In the genomic region with DNA sequence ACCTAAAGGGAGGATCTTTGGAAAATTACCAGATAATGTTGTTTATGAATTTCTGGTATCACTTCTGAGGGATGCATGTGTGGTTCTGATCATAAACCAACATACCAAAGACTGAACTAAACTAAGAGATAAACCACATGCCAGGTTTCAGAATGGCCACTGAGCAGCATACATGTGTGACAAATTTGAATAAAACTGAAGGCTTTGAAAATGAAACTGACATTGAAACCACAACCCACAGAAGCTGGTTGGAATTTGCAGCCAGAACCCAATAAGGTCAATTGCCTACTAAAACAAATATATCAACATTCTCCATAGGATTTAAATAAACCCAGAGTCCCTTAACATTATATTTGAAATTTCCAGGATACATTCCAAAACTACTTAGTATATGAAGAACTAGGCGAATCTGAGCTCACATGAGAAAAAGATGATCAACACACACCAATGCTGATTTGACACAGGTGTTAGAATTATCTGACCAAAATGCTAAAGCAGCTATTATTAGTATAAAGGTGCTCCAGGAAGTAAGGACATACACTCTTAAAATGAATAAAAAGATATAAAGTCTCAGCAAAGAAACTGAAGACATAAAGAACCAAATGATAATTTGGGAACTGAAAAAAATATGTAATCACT, we compare ENCODE assay signal across 8 cellular contexts.
A peak's percentile ranks its signal among the peaks of the same experiment; 100 is the strongest.
DNase-seq lines count a peak whose midpoint lies in the region; ATAC-seq and TF ChIP-seq lines count a peak whose summit lies in the region.

No MANE protein-coding gene starts in this region.

- no peak overlapping the region for H2AK5ac ChIP-seq in mesenchymal stem cell (ENCODE audit: low read length, severe bottlenecking)

- POLR2A ChIA-PET in naive thymus-derived CD8-positive, alpha-beta T cell (lab: Charles Lee): no interaction called here

- no peak overlapping the region for H4K8ac ChIP-seq in mesenchymal stem cell (ENCODE audit: low read length)

- H3K9me3 ChIP-seq in mesenchymal stem cell (ENCODE audit: control insufficient read depth, low read length) (peaks cover 12% of the 10 kb centered on the region), body of pancreas (peaks cover 0 to 7% (median 0%) of the 10 kb centered on the region in 3 donors), osteoblast (ENCODE audit: low read depth, low read length) (no peaks in the 10 kb centered on the region)

- H3K27me3 ChIP-seq in mesenchymal stem cell (ENCODE audit: control insufficient read depth in 1 of 2, insufficient read depth in 1 of 2, low read length in 2 of 2) (no peaks in the 10 kb centered on the region), body of pancreas (no peaks in the 10 kb centered on the region), osteoblast (ENCODE audit: insufficient read depth, low read length) (no peaks in the 10 kb centered on the region)

- no peak overlapping the region for H2BK5ac ChIP-seq in mesenchymal stem cell (ENCODE audit: low read depth, low read length, poor library complexity, severe bottlenecking)

- H3K4ac ChIP-seq in mesenchymal stem cell (ENCODE audit: low read depth in 1 of 2, low read length in 2 of 2): no peak overlapping the region

- H2BK15ac ChIP-seq in mesenchymal stem cell (ENCODE audit: low read depth, poor library complexity, severe bottlenecking): no peak overlapping the region

- WGBS in mesenchymal stem cell: 71% methylated on average over 1 of the region's 1 CpG
- WGBS in body of pancreas, 2 donors: 78 to 85% methylated on average over 1 of the region's 1 CpG

- peak; percentile 1 for DNase-seq in HT1080 (ENCODE audit: low read depth)
- DNase-seq in mesenchymal stem cell: peak; percentile 25
- no peak for DNase-seq in naive thymus-derived CD8-positive, alpha-beta T cell
- no peak for DNase-seq in body of pancreas
- DNase-seq in nephron progenitor cell: no peak
- no peak for DNase-seq in osteoblast (ENCODE audit: insufficient read length, low spot score, missing footprints)

- ATAC-seq in GM18868 (IDR thresholded peaks at IDR 0.05; ENCODE audit: unreplicated experiment): peak; percentile 90
- peak; percentile 95 for ATAC-seq in HG02588 (IDR thresholded peaks at IDR 0.05; ENCODE audit: unreplicated experiment)
- ATAC-seq in naive thymus-derived CD8-positive, alpha-beta T cell: no peak
- ATAC-seq in body of pancreas: no peak

- H3K14ac ChIP-seq in mesenchymal stem cell (ENCODE audit: low read length in 2 of 2): no peak overlapping the region

- intact Hi-C loops in body of pancreas (cut with DNase I): no loop called here

- no peak overlapping the region for H4K91ac ChIP-seq in mesenchymal stem cell (ENCODE audit: low read length)

- no peaks in the 10 kb centered on the region for H4K20me1 ChIP-seq in osteoblast (ENCODE audit: insufficient read depth, low read length)

- H3K36me3 ChIP-seq in mesenchymal stem cell (ENCODE audit: control insufficient read depth in 1 of 2, insufficient read depth in 2 of 2, low read depth in 1 of 2, low read length in 2 of 2) (no peaks in the 10 kb centered on the region), body of pancreas (replicated peaks in 1 of 2; ENCODE audit: insufficient read depth in 1 of 2, low read depth in 2 of 2) (no peaks in the 10 kb centered on the region), osteoblast (ENCODE audit: insufficient read depth, low read length) (no peaks in the 10 kb centered on the region)

- peaks cover 0 to 7% (median 3%) of the 10 kb centered on the region in 9 donors for H3K9me3 Mint-ChIP-seq in naive thymus-derived CD8-positive, alpha-beta T cell
- peaks cover 23% of the 10 kb centered on the region for H3K9me3 Mint-ChIP-seq in nephron progenitor cell

- no peak overlapping the region for H2AFZ ChIP-seq in mesenchymal stem cell (ENCODE audit: low read depth, low read length)
- H2AFZ ChIP-seq in osteoblast (ENCODE audit: low read length): no peak overlapping the region

- H3K27ac ChIP-seq in mesenchymal stem cell (ENCODE audit: low read length, poor library complexity, severe bottlenecking) (no peak overlapping the region), body of pancreas (no peak overlapping the region), osteoblast (ENCODE audit: low read depth, low read length) (no peak overlapping the region)

- H3K23ac ChIP-seq in mesenchymal stem cell (ENCODE audit: low read length in 2 of 2): no peak overlapping the region

- no peaks in the 10 kb centered on the region for H3K79me1 ChIP-seq in mesenchymal stem cell (replicated peaks; ENCODE audit: low read length, poor library complexity, severe bottlenecking)

- H2BK120ac ChIP-seq in mesenchymal stem cell (ENCODE audit: low read depth, low read length): no peak overlapping the region

- no peak overlapping the region for H3K4me3 Mint-ChIP-seq in naive thymus-derived CD8-positive, alpha-beta T cell
- no peak overlapping the region for H3K4me3 Mint-ChIP-seq in nephron progenitor cell

- H3K4me2 ChIP-seq in mesenchymal stem cell (ENCODE audit: low read length, poor library complexity, severe bottlenecking) (no peak overlapping the region), osteoblast (ENCODE audit: insufficient read depth, low read length) (no peak overlapping the region)

- H2BK12ac ChIP-seq in mesenchymal stem cell (ENCODE audit: low read length in 2 of 2): no peak overlapping the region

- H3K36me3 Mint-ChIP-seq in naive thymus-derived CD8-positive, alpha-beta T cell: peaks cover 0 to 9% (median 0%) of the 10 kb centered on the region in 3 donors
- no peaks in the 10 kb centered on the region for H3K36me3 Mint-ChIP-seq in nephron progenitor cell (ENCODE audit: low read depth)

- TF ChIP-seq CTCF in body of pancreas (IDR thresholded peaks at IDR 0.05) (no peak), nephron progenitor cell (IDR thresholded peaks at IDR 0.05) (no peak), osteoblast (IDR thresholded peaks at IDR 0.05; ENCODE audit: extremely low read depth, low read depth, low read length) (no peak)

- no peak for TF ChIP-seq POLR2A in body of pancreas (IDR thresholded peaks at IDR 0.05)

- no peak overlapping the region for H3K9ac ChIP-seq in mesenchymal stem cell (ENCODE audit: low read length)

- H3K27ac Mint-ChIP-seq in naive thymus-derived CD8-positive, alpha-beta T cell: no peak overlapping the region
- no peak overlapping the region for H3K27ac Mint-ChIP-seq in nephron progenitor cell

- peaks cover 0 to 21% (median 1%) of the 10 kb centered on the region in 4 donors for H3K4me1 Mint-ChIP-seq in naive thymus-derived CD8-positive, alpha-beta T cell
- no peaks in the 10 kb centered on the region for H3K4me1 Mint-ChIP-seq in nephron progenitor cell

- peaks cover 2 to 43% (median 12%) of the 10 kb centered on the region in 5 donors for H3K27me3 Mint-ChIP-seq in naive thymus-derived CD8-positive, alpha-beta T cell
- H3K27me3 Mint-ChIP-seq in nephron progenitor cell (ENCODE audit: low read depth, poor library complexity): no peaks in the 10 kb centered on the region

- no peak overlapping the region for H3K4me3 ChIP-seq in mesenchymal stem cell (ENCODE audit: insufficient read depth in 1 of 2, low read depth in 1 of 2, low read length in 2 of 2)
- H3K4me3 ChIP-seq in body of pancreas: no peak overlapping the region
- H3K4me3 ChIP-seq in osteoblast (ENCODE audit: insufficient read depth, low read length): no peak overlapping the region

- H3K79me2 ChIP-seq in osteoblast (ENCODE audit: insufficient read depth, low read length): no peaks in the 10 kb centered on the region

- no peak overlapping the region for H3K18ac ChIP-seq in mesenchymal stem cell (ENCODE audit: low read depth in 1 of 2, low read length in 2 of 2)

- H3K4me1 ChIP-seq in mesenchymal stem cell (ENCODE audit: control insufficient read depth, insufficient read depth, low read depth, low read length) (peaks cover 1% of the 10 kb centered on the region), body of pancreas (no peaks in the 10 kb centered on the region), osteoblast (ENCODE audit: insufficient read depth, low read length) (no peaks in the 10 kb centered on the region)

Comparison
In these comparisons a context has a peak if more than half of its experiments do, and no peak if none do; other contexts are left out.
1. ATAC-seq: peak in GM18868 (single experiment) and HG02588 (single experiment); none in naive thymus-derived CD8-positive, alpha-beta T cell (0 of 2) and body of pancreas (single experiment).
2. DNase-seq: peak in HT1080 (single experiment) and mesenchymal stem cell (single experiment); none in naive thymus-derived CD8-positive, alpha-beta T cell (0 of 10), body of pancreas (0 of 4), nephron progenitor cell (single experiment) and osteoblast (single experiment).